8 cellular contexts compared by ENCODE assay signal in the genomic region with DNA sequence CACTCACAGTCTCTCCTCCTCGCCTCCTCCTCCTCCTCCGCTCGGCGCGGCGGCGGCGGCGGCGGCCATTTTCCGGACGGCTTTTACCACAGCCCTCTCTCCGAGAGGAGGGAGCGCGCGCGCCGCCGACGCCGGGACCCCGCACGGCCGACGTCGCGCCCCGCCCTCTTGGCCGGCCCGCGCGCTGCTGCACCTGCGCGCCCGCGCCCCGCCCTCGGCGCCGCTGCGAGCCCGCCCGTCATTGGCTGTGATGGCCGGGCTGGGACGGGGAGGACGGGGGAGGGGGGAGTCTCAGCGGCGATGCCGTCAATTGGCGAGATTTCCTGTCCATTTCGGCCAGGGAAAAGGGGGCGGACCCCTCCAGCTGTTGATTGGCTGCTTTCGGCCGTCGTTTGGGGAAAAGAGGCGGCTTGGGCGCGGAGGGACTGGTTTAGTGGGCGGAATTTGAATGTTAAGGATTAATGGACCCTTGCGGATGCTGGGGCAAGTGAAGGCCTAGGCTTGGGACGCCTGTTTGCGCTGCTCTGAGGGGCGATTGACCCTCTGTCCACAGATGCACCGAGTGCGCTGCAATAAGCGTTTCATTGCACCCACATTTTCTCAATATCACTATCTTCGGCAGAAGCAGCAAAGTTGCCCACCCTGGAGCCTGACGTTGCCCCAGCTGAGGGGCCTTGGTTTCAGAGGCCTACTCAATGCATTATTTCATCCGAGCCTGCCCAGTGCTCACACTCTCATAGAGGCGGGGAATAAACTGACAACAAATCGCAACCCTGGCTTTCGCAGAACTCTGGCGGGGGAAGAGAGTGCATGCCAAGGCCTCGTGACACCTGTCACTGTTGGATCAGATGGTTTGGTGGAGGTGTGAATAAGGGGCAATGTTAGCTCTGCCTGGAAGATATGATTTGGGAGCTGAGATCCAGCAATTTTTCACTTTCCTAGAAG. TPM values are rescaled to one million over a fixed set of nuclear protein-coding genes. Genes with fewer than 3 reads are reported as not detected.
DNase-seq lines count a peak whose midpoint lies in the region; ATAC-seq and TF ChIP-seq lines count a peak whose summit lies in the region.

A gene (minus strand): TSS at position 121 of the 945 bp plus-strand sequence.

- H3K4me1 Mint-ChIP-seq in T-helper 17 cell = peaks cover 31% of the 10 kb centered on the region

- peak within 1 kb of the TSS; percentile 62 to 68 for H3K4me3 ChIP-seq in prostate gland

- no peak for TF ChIP-seq POLR2A in prostate gland (IDR thresholded peaks at IDR 0.05)

- H3K9me3 ChIP-seq in T-helper 17 cell (ENCODE audit: control insufficient read depth, low read length, poor library complexity, severe bottlenecking) (no peaks in the 10 kb centered on the region), prostate gland (no peaks in the 10 kb centered on the region)

- H3K36me3 ChIP-seq in prostate gland = no peaks in the 10 kb centered on the region

- peak within 1 kb of the TSS; percentile 94 for H3K27ac Mint-ChIP-seq in T-helper 17 cell

- in situ Hi-C loops in GM13977 (cut with MboI; ENCODE audit: low pct_unique_long_range_greater_than_20kb, low sequenced_read_pairs, unreplicated experiment) = no loop called here

- intact Hi-C loops in left ventricle myocardium superior (cut with micrococcal nuclease) = no loop called here
- intact Hi-C loops in prostate gland (cut with DNase I) = loop anchor here (10.0 kb wide), 1 partner anchor 83 kb away; a partner anchor contains a TSS

- H3K27ac ChIP-seq in prostate gland = peak within 1 kb of the TSS; percentile 96 to 97

- WGBS in prostate gland = 5% methylated on average over 68 of the region's 74 CpGs

- TF ChIP-seq CTCF in GM13977 (IDR thresholded peaks at IDR 0.05; ENCODE audit: extremely low read depth, insufficient read depth, missing control alignments) (no peak), prostate gland (IDR thresholded peaks at IDR 0.05) (peak in 2 of 4 experiments; percentile 4 to 15)

- no peaks in the 10 kb centered on the region for H3K27me3 ChIP-seq in prostate gland (replicated peaks; ENCODE audit: insufficient read depth)

- H3K27me3 Mint-ChIP-seq in T-helper 17 cell = no peaks in the 10 kb centered on the region

- H3K4me1 ChIP-seq in prostate gland (replicated peaks) = no peaks in the 10 kb centered on the region

- peak; percentile 94 for DNase-seq in GM13977 (ENCODE audit: low spot score)
- DNase-seq in NCI-H1694 (lab: John Stamatoyannopoulos, UW) = peak; percentile 90
- DNase-seq in T-helper 17 cell = peak; percentile 79 to 82 (median 81)
- DNase-seq in amygdala (lab: John Stamatoyannopoulos, UW) = peak; percentile 27 to 93 (median 82)
- DNase-seq in left ventricle myocardium superior = peak; percentile 94
- DNase-seq in prostate gland (ENCODE audit: low spot score) = peak; percentile 89
- DNase-seq in ureter (ENCODE audit: low spot score) = peak; percentile 93

- peak; percentile 83 for ATAC-seq in HG02884 (IDR thresholded peaks at IDR 0.05; ENCODE audit: unreplicated experiment)
- ATAC-seq in T-helper 17 cell = peak; percentile 88
- peak; percentile 92 for ATAC-seq in left ventricle myocardium superior

- peaks cover 4% of the 10 kb centered on the region for H3K36me3 Mint-ChIP-seq in T-helper 17 cell (ENCODE audit: low read depth)

- peak within 1 kb of the TSS; percentile 96 for H3K4me3 Mint-ChIP-seq in T-helper 17 cell

RNA-seq across cellular contexts. Expression of the gene that starts here (rescaled TPM):
- total RNA-seq in T-helper 17 cell (100 to 1,000 TPM; 148 to 160 TPM), left ventricle myocardium superior (35.9 TPM), prostate gland (10 to 100 TPM; 54.4 to 85.2 TPM), ureter (105 TPM)

Comparison
In these comparisons a context has a peak if more than half of its experiments do, and no peak if none do; other contexts are left out.
1. Peak in every context shown above with its lines: DNase-seq, ATAC-seq, H3K4me3 ChIP-seq and H3K27ac ChIP-seq.